29 cellular contexts compared by ENCODE assay signal in genomic region chr1:19109545-19109944, GRCh38.
"Had no signal": no experiment of that assay in that cellular context is flagged by ENCODE, and none has a peak within 500 bp of the region (broad histone marks: within the 10 kb centered on the region; RNA-seq: fewer than 3 reads in every experiment).

No MANE protein-coding gene starts in this region.

- H3K9me3 ChIP-seq: left ventricle myocardium inferior, mucosa of descending colon, pancreas, prostate gland, sigmoid colon, spleen, stomach, testis, thyroid gland, transverse colon, upper lobe of left lung, vagina had no signal

- DNase-seq: hypothalamus; immature natural killer cell; kidney; left ventricle myocardium inferior; midbrain; mucosa of descending colon; naive thymus-derived CD8-positive, alpha-beta T cell; nucleus accumbens; pancreas; posterior cingulate gyrus; retina; right cardiac atrium; sigmoid colon; small intestine; spleen; stimulated activated CD4-positive, alpha-beta T cell treated with anti-CD3 and anti-CD28 coated beads, Interleukin-4, amount 100 ng/mL, for 24 hours; stimulated activated naive CD4-positive, alpha-beta T cell; stomach; thyroid gland; transverse colon; upper lobe of left lung had no signal

- H3K4me3 ChIP-seq: left ventricle myocardium inferior, lung, mucosa of descending colon, pancreas, prostate gland, sigmoid colon, spleen, stomach, testis, thyroid gland, transverse colon, upper lobe of left lung, vagina had no signal

- H3K4me3 Mint-ChIP-seq: immature natural killer cell; naive thymus-derived CD8-positive, alpha-beta T cell; nephron; neural crest cell; stimulated activated effector memory CD8-positive, alpha-beta T cell treated with anti-CD3 and anti-CD28 coated beads, Interleukin-12 subunit alpha, Interleukin-12 subunit beta, amount 100 ng/mL, for 72 hours had no signal

- H3K9me3 Mint-ChIP-seq: immature natural killer cell; naive thymus-derived CD8-positive, alpha-beta T cell; nephron; neural crest cell; stimulated activated effector memory CD8-positive, alpha-beta T cell treated with anti-CD3 and anti-CD28 coated beads, Interleukin-12 subunit alpha, Interleukin-12 subunit beta, amount 100 ng/mL, for 72 hours had no signal

- H3K27me3 Mint-ChIP-seq: naive thymus-derived CD8-positive, alpha-beta T cell had no signal

- H3K27me3 ChIP-seq: pancreas, sigmoid colon, spleen, stomach, testis, thyroid gland, transverse colon, upper lobe of left lung, vagina had no signal

- H3K27ac Mint-ChIP-seq: immature natural killer cell; stimulated activated effector memory CD8-positive, alpha-beta T cell treated with anti-CD3 and anti-CD28 coated beads, Interleukin-12 subunit alpha, Interleukin-12 subunit beta, amount 100 ng/mL, for 72 hours had no signal

- FAIRE-seq: islet of Langerhans, kidney, pancreas, small intestine had no signal

- H3K27ac ChIP-seq: left ventricle myocardium inferior, pancreas, prostate gland, sigmoid colon, spleen, stomach, testis, thyroid gland, transverse colon, upper lobe of left lung, vagina had no signal

- H3K4me1 Mint-ChIP-seq: immature natural killer cell; neural crest cell; stimulated activated effector memory CD8-positive, alpha-beta T cell treated with anti-CD3 and anti-CD28 coated beads, Interleukin-12 subunit alpha, Interleukin-12 subunit beta, amount 100 ng/mL, for 72 hours had no signal

- H3K4me1 ChIP-seq: pancreas, prostate gland, sigmoid colon, spleen, stomach, testis, thyroid gland, transverse colon, upper lobe of left lung, vagina had no signal

- ATAC-seq: mucosa of descending colon; naive thymus-derived CD8-positive, alpha-beta T cell; pancreas; right cardiac atrium; stimulated activated effector memory CD8-positive, alpha-beta T cell treated with anti-CD3 and anti-CD28 coated beads, Interleukin-12 subunit alpha, Interleukin-12 subunit beta, amount 100 ng/mL, for 72 hours had no signal
